1 cellular context compared by ENCODE assay signal in genomic region chr12:112001555-112001954, GRCh38.
TF ChIP-seq lines count a peak whose summit lies in the region.

No MANE protein-coding gene starts in this region.

TF ChIP-seq in SK-N-SH, 30 proteins besides CTCF, POLR2A, EP300 and RAD21 (continued from another document):
- TF ChIP-seq, protein P1, sequence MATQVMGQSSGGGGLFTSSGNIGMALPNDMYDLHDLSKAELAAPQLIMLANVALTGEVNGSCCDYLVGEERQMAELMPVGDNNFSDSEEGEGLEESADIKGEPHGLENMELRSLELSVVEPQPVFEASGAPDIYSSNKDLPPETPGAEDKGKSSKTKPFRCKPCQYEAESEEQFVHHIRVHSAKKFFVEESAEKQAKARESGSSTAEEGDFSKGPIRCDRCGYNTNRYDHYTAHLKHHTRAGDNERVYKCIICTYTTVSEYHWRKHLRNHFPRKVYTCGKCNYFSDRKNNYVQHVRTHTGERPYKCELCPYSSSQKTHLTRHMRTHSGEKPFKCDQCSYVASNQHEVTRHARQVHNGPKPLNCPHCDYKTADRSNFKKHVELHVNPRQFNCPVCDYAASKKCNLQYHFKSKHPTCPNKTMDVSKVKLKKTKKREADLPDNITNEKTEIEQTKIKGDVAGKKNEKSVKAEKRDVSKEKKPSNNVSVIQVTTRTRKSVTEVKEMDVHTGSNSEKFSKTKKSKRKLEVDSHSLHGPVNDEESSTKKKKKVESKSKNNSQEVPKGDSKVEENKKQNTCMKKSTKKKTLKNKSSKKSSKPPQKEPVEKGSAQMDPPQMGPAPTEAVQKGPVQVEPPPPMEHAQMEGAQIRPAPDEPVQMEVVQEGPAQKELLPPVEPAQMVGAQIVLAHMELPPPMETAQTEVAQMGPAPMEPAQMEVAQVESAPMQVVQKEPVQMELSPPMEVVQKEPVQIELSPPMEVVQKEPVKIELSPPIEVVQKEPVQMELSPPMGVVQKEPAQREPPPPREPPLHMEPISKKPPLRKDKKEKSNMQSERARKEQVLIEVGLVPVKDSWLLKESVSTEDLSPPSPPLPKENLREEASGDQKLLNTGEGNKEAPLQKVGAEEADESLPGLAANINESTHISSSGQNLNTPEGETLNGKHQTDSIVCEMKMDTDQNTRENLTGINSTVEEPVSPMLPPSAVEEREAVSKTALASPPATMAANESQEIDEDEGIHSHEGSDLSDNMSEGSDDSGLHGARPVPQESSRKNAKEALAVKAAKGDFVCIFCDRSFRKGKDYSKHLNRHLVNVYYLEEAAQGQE (IDR thresholded peaks at IDR 0.05; ENCODE audit: low read depth, low read length): no peak
- TF ChIP-seq RXRA (IDR thresholded peaks at IDR 0.05; ENCODE audit: borderline replicate concordance, low read depth) (no peak), TCF12 (IDR thresholded peaks at IDR 0.05) (no peak), MEF2A (IDR thresholded peaks at IDR 0.05; ENCODE audit: borderline replicate concordance, low read depth) (no peak), GATA2 (CRISPR knock-in tag; IDR thresholded peaks at IDR 0.05) (no peak), RFX5 (IDR thresholded peaks at IDR 0.05; ENCODE audit: low read length) (no peak), PBX3 (IDR thresholded peaks at IDR 0.05) (no peak; the same call in 1 of the 2 replicates), SIN3A (IDR thresholded peaks at IDR 0.05; ENCODE audit: borderline replicate concordance, low read depth, low read length) (no peak)
TF ChIP-seq in SK-N-SH: peak in this region for 0.
